ENCODE assay signal across 1 cellular context in the genomic region with DNA sequence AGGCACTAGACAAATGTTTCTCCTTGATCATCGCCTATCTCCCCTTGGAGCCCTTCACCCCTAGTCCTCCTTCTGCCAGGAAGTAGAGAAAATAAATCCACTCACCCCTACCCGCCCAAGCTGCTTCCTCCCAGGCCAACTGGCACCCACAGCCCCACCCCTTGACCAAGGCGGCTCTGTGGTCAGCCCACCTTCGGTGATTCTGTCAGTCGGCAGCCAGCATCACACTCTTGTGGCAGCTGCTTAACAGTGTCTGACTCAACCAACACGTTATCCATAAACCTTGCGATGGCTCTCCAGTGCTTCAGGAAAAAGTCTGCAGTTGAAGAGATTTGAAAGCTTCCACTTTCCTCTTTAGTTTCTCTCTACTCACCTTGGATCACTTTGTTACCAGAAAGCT.
TF ChIP-seq lines count a peak whose summit lies in the region.

No MANE protein-coding gene starts in this region.

TF ChIP-seq in GM12891, 5 proteins besides CTCF, POLR2A, EP300 and RAD21:
- TF ChIP-seq POLR2AphosphoS5 (IDR thresholded peaks at IDR 0.05; ENCODE audit: low read depth, low read length): no peak
- no peak for TF ChIP-seq TAF1 (IDR thresholded peaks at IDR 0.05; ENCODE audit: low read depth, low read length)
- TF ChIP-seq PAX5 (IDR thresholded peaks at IDR 0.05; ENCODE audit: insufficient read depth, low read length, severe bottlenecking): no peak
- TF ChIP-seq SPI1 (IDR thresholded peaks at IDR 0.05; ENCODE audit: low read depth, low read length): no peak
